In genomic region chr19:52600639-52601024, GRCh38 we compare ENCODE assay signal across 8 cellular contexts. TPM values are rescaled to one million over a fixed set of nuclear protein-coding genes. Genes with fewer than 3 reads are reported as not detected.
DNase-seq lines count a peak whose midpoint lies in the region; ATAC-seq and TF ChIP-seq lines count a peak whose summit lies in the region.

No MANE protein-coding gene starts in this region.

- no peaks in the 10 kb centered on the region for H4K20me1 ChIP-seq in OCI-LY7 (ENCODE audit: insufficient read depth, low read length)

- H3K4me1 ChIP-seq in OCI-LY7 (ENCODE audit: insufficient read depth, low read length, poor library complexity, severe bottlenecking) = peaks cover 8% of the 10 kb centered on the region
- no peaks in the 10 kb centered on the region for H3K4me1 ChIP-seq in colonic mucosa
- peaks cover 17% of the 10 kb centered on the region for H3K4me1 ChIP-seq in mucosa of descending colon (ENCODE audit: low read depth)

- no TSS peak for BruUV-seq in OCI-LY7 (replicated peaks; lab: Mats Ljungman, UMichigan)

- DNase-seq in AG04449 (ENCODE audit: low read depth, low spot score) (no peak), OCI-LY7 (ENCODE audit: low spot score) (peak; percentile 35), colonic mucosa (peak; percentile 76), mucosa of descending colon (peak; percentile 78 to 82 (median 79)), NCI-H2081 (lab: John Stamatoyannopoulos, UW) (no peak)
- no peak for DNase-seq in effector CD4-positive, alpha-beta T cell

- H3K27ac ChIP-seq in OCI-LY7 (ENCODE audit: low read depth, low read length, poor library complexity, severe bottlenecking) (no peak overlapping the region), colonic mucosa (peak overlapping the region; percentile 85)

- H3K9me2 ChIP-seq in OCI-LY7 (ENCODE audit: insufficient read depth, low read length) = no peaks in the 10 kb centered on the region

- TF ChIP-seq CTCF in AG04449 (IDR thresholded peaks at IDR 0.05; ENCODE audit: insufficient read depth, low read length, missing control alignments) (no peak), OCI-LY7 (conservative IDR thresholded peaks at IDR 0.05; ENCODE audit: low read length) (no peak), colonic mucosa (IDR thresholded peaks at IDR 0.05) (no peak), mucosa of descending colon (IDR thresholded peaks at IDR 0.05) (no peak)

- H3K4me2 ChIP-seq in OCI-LY7 (ENCODE audit: low read length) = peak overlapping the region; percentile 79

- intact Hi-C loops in OCI-LY7 (cut with micrococcal nuclease; ENCODE audit: unreplicated experiment) = no loop called here
- intact Hi-C loops in colonic mucosa (cut with DNase I) = no loop called here
- intact Hi-C loops in mucosa of descending colon (cut with DNase I, micrococcal nuclease) = no loop called here

- CTCF ChIA-PET in AG04449 (lab: Yijun Ruan, JAX) (no interaction called here), OCI-LY7 (lab: Charles Lee; ENCODE audit: unreplicated experiment) (no interaction called here)

- H3K9me3 ChIP-seq in OCI-LY7 (ENCODE audit: low read length) = no peaks in the 10 kb centered on the region
- H3K9me3 ChIP-seq in colonic mucosa = peaks cover 6% of the 10 kb centered on the region
- H3K9me3 ChIP-seq in mucosa of descending colon = peaks cover 23% of the 10 kb centered on the region

- peak overlapping the region; percentile 59; the same call in 1 of the 2 replicates for H2AFZ ChIP-seq in OCI-LY7 (ENCODE audit: low read length)

- no peaks in the 10 kb centered on the region for H3K79me2 ChIP-seq in OCI-LY7 (ENCODE audit: insufficient read depth, low read depth, low read length)

- no peaks in the 10 kb centered on the region for H3K27me3 ChIP-seq in colonic mucosa

- H3K4me3 ChIP-seq in AG04449 (ENCODE audit: low read depth, low read length) (peak overlapping the region; percentile 66), OCI-LY7 (ENCODE audit: low read depth, low read length, poor library complexity, severe bottlenecking) (peak overlapping the region; percentile 73), colonic mucosa (peak overlapping the region; percentile 67), mucosa of descending colon (no peak overlapping the region)

- POLR2A ChIA-PET in AG04449 (lab: Yijun Ruan, JAX) = no interaction called here
- POLR2A ChIA-PET in OCI-LY7 (lab: Charles Lee) = no interaction called here

- peaks cover 38% of the 10 kb centered on the region for H3K36me3 ChIP-seq in OCI-LY7 (ENCODE audit: insufficient read depth, low read length)
- no peaks in the 10 kb centered on the region for H3K36me3 ChIP-seq in colonic mucosa
- no peaks in the 10 kb centered on the region for H3K36me3 ChIP-seq in mucosa of descending colon (ENCODE audit: low read depth)

- peak overlapping the region; percentile 55 to 56 for H3K9ac ChIP-seq in colonic mucosa (ENCODE audit: low read depth in 2 of 2, low read length in 2 of 2)

- peak; percentile 10 for ATAC-seq in GM21529 (IDR thresholded peaks at IDR 0.05; ENCODE audit: unreplicated experiment)
- ATAC-seq in mucosa of descending colon = peak; percentile 61
- no peak for ATAC-seq in HG02884 (IDR thresholded peaks at IDR 0.05; ENCODE audit: unreplicated experiment)

RNA-seq across cellular contexts. Expression of gene ZNF701, which starts 30.5 kb away (rescaled TPM):
- 18.0 and 18.1 TPM in 2 replicates for total RNA-seq in OCI-LY7 (2014; rRNA removed; shearing (Covaris generic))
- total RNA-seq in OCI-LY7 (2022) = 25.5 and 28.3 TPM in 2 replicates
- 10 to 100 TPM; 20.2 to 20.6 TPM for total RNA-seq in colonic mucosa
- total RNA-seq in mucosa of descending colon = 10 to 100 TPM; 20.2 to 35.2 (median 27.2) TPM

RNA-seq across cellular contexts. Expression of gene ZNF83, which starts 37.5 kb away (rescaled TPM):
- 59.4 and 66.1 TPM in 2 replicates for total RNA-seq in OCI-LY7 (2014; rRNA removed; shearing (Covaris generic))
- total RNA-seq in OCI-LY7 (2022) (47.2 and 66.8 TPM in 2 replicates), colonic mucosa (10 to 100 TPM in 1 of 2 donors, 1 to 10 TPM in 1; 9.6 to 19.7 TPM), mucosa of descending colon (10 to 100 TPM; 17.6 to 48.7 (median 31.6) TPM)

Comparison
In these comparisons a context has a peak if more than half of its experiments do, and no peak if none do; other contexts are left out.
1. DNase-seq: peak in OCI-LY7 (single experiment), colonic mucosa (single experiment) and mucosa of descending colon (3 of 3); none in AG04449 (single experiment), effector CD4-positive, alpha-beta T cell (single experiment) and NCI-H2081 (0 of 2).